ENCODE assay signal across 10 cellular contexts in genomic region chr12:47868552-47869031, GRCh38. TPM values are rescaled to one million over a fixed set of nuclear protein-coding genes. Genes with fewer than 3 reads are reported as not detected.
DNase-seq lines count a peak whose midpoint lies in the region; ATAC-seq and TF ChIP-seq lines count a peak whose summit lies in the region.
"Had no signal": no experiment of that assay in that cellular context is flagged by ENCODE, and none has a peak within 500 bp of the region (broad histone marks: within the 10 kb centered on the region; RNA-seq: fewer than 3 reads in every experiment).

No MANE protein-coding gene starts in this region.

- no peak overlapping the region for H3K4me3 ChIP-seq in heart left ventricle
- H3K4me3 ChIP-seq in breast epithelium = no peak overlapping the region
- H3K4me3 ChIP-seq: pancreas had no signal

- TF ChIP-seq CTCF in heart left ventricle (IDR thresholded peaks at IDR 0.05) (no peak), breast epithelium (IDR thresholded peaks at IDR 0.05) (no peak)

- H3K27ac ChIP-seq in heart left ventricle (peak overlapping the region in 1 of 12 donors; percentile 71), breast epithelium (no peak overlapping the region)
- H3K27ac ChIP-seq: pancreas had no signal

- 80 to 84% (median 82%) methylated on average over 8 of the region's 8 CpGs for WGBS in heart left ventricle, 4 donors

- H3K4me1 ChIP-seq in heart left ventricle = peaks cover 0 to 42% (median 12%) of the 10 kb centered on the region in 12 donors
- peaks cover 0 to 8% of the 10 kb centered on the region in 2 donors for H3K4me1 ChIP-seq in breast epithelium
- H3K4me1 ChIP-seq: pancreas had no signal

- H3K9me3 ChIP-seq in heart left ventricle = no peaks in the 10 kb centered on the region
- no peaks in the 10 kb centered on the region for H3K9me3 ChIP-seq in breast epithelium
- H3K9me3 ChIP-seq: pancreas had no signal

- intact Hi-C loops in heart left ventricle (cut with DNase I) = no loop called here
- intact Hi-C loops in breast epithelium (cut with DNase I; ENCODE audit: low total_unique reads) = no loop called here

- H3K27me3 ChIP-seq in heart left ventricle (no peaks in the 10 kb centered on the region), breast epithelium (no peaks in the 10 kb centered on the region)
- H3K27me3 ChIP-seq: pancreas had no signal

- peak; percentile 49 for ATAC-seq in GM18870 (IDR thresholded peaks at IDR 0.05; ENCODE audit: unreplicated experiment)
- ATAC-seq in GM21737 (IDR thresholded peaks at IDR 0.05; ENCODE audit: unreplicated experiment) = peak; percentile 64
- peak; percentile 55 for ATAC-seq in HG03575 (IDR thresholded peaks at IDR 0.05; ENCODE audit: extremely low read depth, insufficient number of reproducible peaks, low FRiP score, unreplicated experiment)
- no peak for ATAC-seq in GM18519 (IDR thresholded peaks at IDR 0.05; ENCODE audit: low FRiP score, unreplicated experiment)
- no peak for ATAC-seq in heart left ventricle

- DNase-seq in medulla oblongata (ENCODE audit: extremely low spot score) = peak; percentile 51
- no peak for DNase-seq in OCI-M2 (lab: John Stamatoyannopoulos, UW; ENCODE audit: unreplicated experiment)
- DNase-seq in heart left ventricle = no peak
- DNase-seq in breast epithelium (ENCODE audit: low spot score in 2 of 2) = no peak
- DNase-seq: activated gamma-delta T cell, pancreas had no signal

- peaks cover 0 to 5% (median 0%) of the 10 kb centered on the region in 9 donors for H3K36me3 ChIP-seq in heart left ventricle
- H3K36me3 ChIP-seq in breast epithelium = no peaks in the 10 kb centered on the region
- H3K36me3 ChIP-seq: pancreas had no signal

- no peak for TF ChIP-seq POLR2A in heart left ventricle (IDR thresholded peaks at IDR 0.05)
- no peak for TF ChIP-seq POLR2A in breast epithelium (IDR thresholded peaks at IDR 0.05)

RNA-seq across cellular contexts. Expression of gene VDR, which starts 36.2 kb away (rescaled TPM):
- total RNA-seq in heart left ventricle = 1 to 10 TPM in 3 of 9 donors, under 1 TPM in 6; 0.15 to 4.3 (median 0.63) TPM
- polyA plus RNA-seq in heart left ventricle = 1 to 10 TPM in 1 of 2 donors, under 1 TPM in 1; 0.15 to 2.0 TPM
- total RNA-seq in breast epithelium = 10 to 100 TPM in 2 of 3 donors, 1 to 10 TPM in 1; 1.6 to 41.7 (median 16.1) TPM

RNA-seq across cellular contexts. Expression of gene HDAC7, which starts 48.9 kb away (rescaled TPM):
- 10 to 100 TPM; 27.4 to 63.0 (median 38.6) TPM for total RNA-seq in heart left ventricle
- polyA plus RNA-seq in heart left ventricle = 10 to 100 TPM; 42.2 to 43.9 TPM
- total RNA-seq in breast epithelium = 10 to 100 TPM; 37.6 to 77.0 (median 44.9) TPM

Comparison
In these comparisons a context has a peak if more than half of its experiments do, and no peak if none do; other contexts are left out.
1. ATAC-seq: peak in GM18870 (single experiment), GM21737 (single experiment) and HG03575 (single experiment); none in GM18519 (single experiment) and heart left ventricle (0 of 4).